Comparison of ENCODE assay signal across 10 cellular contexts in genomic region chr17:81567191-81567590, GRCh38. TPM values are rescaled to one million over a fixed set of nuclear protein-coding genes. Genes with fewer than 3 reads are reported as not detected.
DNase-seq lines count a peak whose midpoint lies in the region; ATAC-seq and TF ChIP-seq lines count a peak whose summit lies in the region.
"Had no signal": no experiment of that assay in that cellular context is flagged by ENCODE, and none has a peak within 500 bp of the region (broad histone marks: within the 10 kb centered on the region; RNA-seq: fewer than 3 reads in every experiment).

No MANE protein-coding gene starts in this region.

- no peaks in the 10 kb centered on the region for H3K27me3 ChIP-seq in mammary epithelial cell (ENCODE audit: insufficient read depth, low read length)
- H3K27me3 ChIP-seq in tibial artery, result no peaks in the 10 kb centered on the region
- no peaks in the 10 kb centered on the region for H3K27me3 ChIP-seq in CD4-positive, alpha-beta memory T cell (ENCODE audit: insufficient read depth, low read length)
- H3K27me3 ChIP-seq: neural progenitor cell had no signal

- peak; percentile 64 for DNase-seq in DMS53 (lab: John Stamatoyannopoulos, UW)
- no peak for DNase-seq in DMS53 treated with DMSO at 0.1 percent for 48 hours (lab: John Stamatoyannopoulos, UW; ENCODE audit: unreplicated experiment)
- no peak for DNase-seq in mammary epithelial cell
- no peak for DNase-seq in tibial artery
- DNase-seq in CD4-positive, alpha-beta memory T cell, result no peak
- DNase-seq: cerebellar nuclear complex had no signal

- H3K4me1 ChIP-seq in mammary epithelial cell (ENCODE audit: insufficient read depth, low read length) (peaks cover 33% of the 10 kb centered on the region), mesodermal cell (ENCODE audit: control insufficient read depth, insufficient read depth, low read length, poor library complexity, severe bottlenecking) (peaks cover 55% of the 10 kb centered on the region), tibial artery (peaks cover 0 to 71% (median 49%) of the 10 kb centered on the region in 4 donors)
- no peaks in the 10 kb centered on the region for H3K4me1 ChIP-seq in CD4-positive, alpha-beta memory T cell (ENCODE audit: insufficient read depth, low read length)
- H3K4me1 ChIP-seq: neural progenitor cell had no signal

- H3K36me3 ChIP-seq in mammary epithelial cell (ENCODE audit: insufficient read depth, low read length) (peaks cover 34% of the 10 kb centered on the region), mesodermal cell (ENCODE audit: control insufficient read depth, insufficient read depth, low read length) (peaks cover 86% of the 10 kb centered on the region), tibial artery (peaks cover 54 to 82% (median 65%) of the 10 kb centered on the region in 3 donors)
- H3K36me3 ChIP-seq in CD4-positive, alpha-beta memory T cell (ENCODE audit: insufficient read depth, low read length), result peaks cover 79% of the 10 kb centered on the region
- H3K36me3 ChIP-seq: neural progenitor cell had no signal

- H3K36me3 Mint-ChIP-seq in CD4-positive, alpha-beta memory T cell, result peaks cover 31 to 75% of the 10 kb centered on the region in 2 donors

- peaks cover 0 to 2% (median 0%) of the 10 kb centered on the region in 4 donors for H3K4me1 Mint-ChIP-seq in CD4-positive, alpha-beta memory T cell
- H3K4me1 Mint-ChIP-seq: neural progenitor cell had no signal

- H3K4me2 ChIP-seq in mammary epithelial cell (ENCODE audit: insufficient read depth, low read depth, low read length), result peak overlapping the region; percentile 72
- H3K4me2 ChIP-seq: neural progenitor cell had no signal

- TF ChIP-seq CTCF in mammary epithelial cell (conservative IDR thresholded peaks at IDR 0.05 in 1 of 2, IDR thresholded peaks at IDR 0.05 in 1 of 2; ENCODE audit: extremely low read depth in 1 of 2, insufficient read depth in 1 of 2, low read depth in 1 of 2, low read length in 2 of 2) (no peak), tibial artery (IDR thresholded peaks at IDR 0.05) (no peak)

- intact Hi-C loops in mammary epithelial cell (cut with micrococcal nuclease), result loop anchor here (2.0 to 5.0 kb wide), 2 partner anchors 14 to 35 kb away; partner anchors contain the start of gene FAAP100
- intact Hi-C loops in tibial artery (cut with DNase I; ENCODE audit: low total_unique reads), result no loop called here
- intact Hi-C loops in CD4-positive, alpha-beta memory T cell (cut with micrococcal nuclease), result no loop called here

- H3K9me3 ChIP-seq in mammary epithelial cell (replicated peaks; ENCODE audit: insufficient read depth, low read length) (no peaks in the 10 kb centered on the region), mesodermal cell (ENCODE audit: control insufficient read depth, low read length) (no peaks in the 10 kb centered on the region), tibial artery (no peaks in the 10 kb centered on the region)
- no peaks in the 10 kb centered on the region for H3K9me3 ChIP-seq in CD4-positive, alpha-beta memory T cell (ENCODE audit: control insufficient read depth in 1 of 2, low read length in 2 of 2)

- no TSS peak for BruUV-seq in mammary epithelial cell (replicated peaks; lab: Mats Ljungman, UMichigan)

- in situ Hi-C loops in mammary epithelial cell (cut with MboI; ENCODE audit: low sequenced_read_pairs in 2 of 2), result no loop called here

- H3K4me3 Mint-ChIP-seq in CD4-positive, alpha-beta memory T cell, result no peak overlapping the region
- H3K4me3 Mint-ChIP-seq: neural progenitor cell had no signal

- no peak for ATAC-seq in HG02852 (IDR thresholded peaks at IDR 0.05; ENCODE audit: unreplicated experiment)
- no peak for ATAC-seq in GM18907 (IDR thresholded peaks at IDR 0.05; ENCODE audit: unreplicated experiment)

- CTCF ChIA-PET in mammary epithelial cell (lab: Charles Lee; ENCODE audit: low non-redundant PET), result interaction anchor here (0.6 kb wide), 1 partner anchor 11 kb away, joined by 3 read pairs; no protein-coding TSS in a partner anchor
- CTCF ChIA-PET in CD4-positive, alpha-beta memory T cell (lab: Charles Lee; ENCODE audit: partially characterized antibody), result interaction anchor here (0.9 kb wide), 1 partner anchor 33 kb away, joined by 3 read pairs; no protein-coding TSS in a partner anchor

- H3K9me3 Mint-ChIP-seq in CD4-positive, alpha-beta memory T cell, result no peaks in the 10 kb centered on the region
- H3K9me3 Mint-ChIP-seq: neural progenitor cell had no signal

- no peaks in the 10 kb centered on the region for H4K20me1 ChIP-seq in mammary epithelial cell (ENCODE audit: insufficient read depth, low read length)

- WGBS in mammary epithelial cell (ENCODE audit: low coverage, missing lambda C conversion rate), result 42% methylated on average over 3 of the region's 4 CpGs
- 98 to 100% methylated on average over 3 to 4 of the region's 4 CpGs for WGBS in mesodermal cell (ENCODE audit: insufficient coverage in 2 of 2), 2 experiments

- peak overlapping the region in 1 of 3 experiments; percentile 10 for H3K4me3 ChIP-seq in mammary epithelial cell (replicated peaks in 1 of 3; ENCODE audit: insufficient read depth in 1 of 3, low read depth in 2 of 3, low read length in 3 of 3)
- no peak overlapping the region for H3K4me3 ChIP-seq in mesodermal cell (ENCODE audit: extremely low read depth, insufficient read depth, low read length, poor library complexity, severe bottlenecking)
- H3K4me3 ChIP-seq in tibial artery, result peak overlapping the region; percentile 32 to 43
- H3K4me3 ChIP-seq in CD4-positive, alpha-beta memory T cell (ENCODE audit: low read length in 2 of 2), result no peak overlapping the region
- H3K4me3 ChIP-seq: neural progenitor cell had no signal

- H2AFZ ChIP-seq in mammary epithelial cell (ENCODE audit: low read depth, low read length), result no peak overlapping the region
- H2AFZ ChIP-seq: neural progenitor cell had no signal

- H3K27ac ChIP-seq in mammary epithelial cell (ENCODE audit: insufficient read depth, low read depth, low read length), result peak overlapping the region; percentile 8
- peak overlapping the region; percentile 99 for H3K27ac ChIP-seq in mesodermal cell (ENCODE audit: low read depth, low read length, severe bottlenecking)
- peak overlapping the region; percentile 70 to 79 for H3K27ac ChIP-seq in tibial artery
- no peak overlapping the region for H3K27ac ChIP-seq in CD4-positive, alpha-beta memory T cell (ENCODE audit: low read depth, low read length)
- H3K27ac ChIP-seq: neural progenitor cell had no signal

- dilution Hi-C loops in mammary epithelial cell (cut with HindIII; ENCODE audit: low sequenced_read_pairs), result loop anchor here (5.0 kb wide), 2 partner anchors 55 kb away; partner anchors contain the start of gene ACTG1

- POLR2A ChIA-PET in CD4-positive, alpha-beta memory T cell (lab: Charles Lee; ENCODE audit: partially characterized antibody), result interaction anchor here (1.3 to 1.4 kb wide), 2 partner anchors 15 to 51 kb away, joined by 4 to 6 read pairs; partner anchors contain the start of gene FAAP100

- H3K79me2 ChIP-seq in mammary epithelial cell (ENCODE audit: insufficient read depth, low read length), result peaks cover 12% of the 10 kb centered on the region

- H3K27me3 Mint-ChIP-seq in CD4-positive, alpha-beta memory T cell, result no peaks in the 10 kb centered on the region

- no peak overlapping the region for H3K9ac ChIP-seq in mammary epithelial cell (ENCODE audit: insufficient read depth, low read length)
- H3K9ac ChIP-seq: neural progenitor cell had no signal

- no peak overlapping the region for H3K27ac Mint-ChIP-seq in CD4-positive, alpha-beta memory T cell
- H3K27ac Mint-ChIP-seq: neural progenitor cell had no signal

RNA-seq across cellular contexts. Expression of gene FAAP100, which starts 15.0 kb away (rescaled TPM):
- total RNA-seq in mammary epithelial cell, result 10 to 100 TPM; 23.5 to 26.6 TPM
- polyA plus RNA-seq in mammary epithelial cell, result 14.6 TPM
- polyA minus RNA-seq in mammary epithelial cell, result 37.0 TPM
- polyA plus RNA-seq in mesodermal cell (2013, experiment 1 of 2), result 19.1 TPM
- polyA plus RNA-seq in mesodermal cell (2013, experiment 2 of 2), result 15.6 TPM
- total RNA-seq in CD4-positive, alpha-beta memory T cell, result 10 to 100 TPM; 51.0 to 56.0 TPM
- polyA plus RNA-seq in CD4-positive, alpha-beta memory T cell, result 10 to 100 TPM in 1 of 2 donors, 1 to 10 TPM in 1; 8.5 to 16.8 TPM

RNA-seq across cellular contexts. Expression of gene FSCN2, which starts 39.0 kb away (rescaled TPM):
- under 1 TPM; 0.47 to 0.83 TPM for total RNA-seq in mammary epithelial cell
- 0.03 TPM for polyA plus RNA-seq in mammary epithelial cell
- not detected for polyA minus RNA-seq in mammary epithelial cell
- 0.29 TPM for polyA plus RNA-seq in mesodermal cell (2013, experiment 1 of 2)
- 0.20 TPM for polyA plus RNA-seq in mesodermal cell (2013, experiment 2 of 2)
- 1 to 10 TPM in 1 of 2 experiments, under 1 TPM in 1; 0.75 to 1.0 TPM for total RNA-seq in CD4-positive, alpha-beta memory T cell
- under 1 TPM in 1 of 2 donors, not detected in 1; 0.20 TPM for polyA plus RNA-seq in CD4-positive, alpha-beta memory T cell

RNA-seq across cellular contexts. Expression of gene ACTG1, which starts 54.6 kb away (rescaled TPM):
- over 10,000 TPM in 1 of 2 donors, 1,000 to 10,000 TPM in 1; 3,950 to 24,255 TPM for total RNA-seq in mammary epithelial cell
- polyA plus RNA-seq in mammary epithelial cell, result 8,707 TPM
- polyA minus RNA-seq in mammary epithelial cell, result 4,992 TPM
- polyA plus RNA-seq in mesodermal cell (2013, experiment 1 of 2), result 2,748 TPM
- polyA plus RNA-seq in mesodermal cell (2013, experiment 2 of 2), result 2,271 TPM
- total RNA-seq in CD4-positive, alpha-beta memory T cell, result 1,000 to 10,000 TPM; 1,031 to 1,038 TPM
- polyA plus RNA-seq in CD4-positive, alpha-beta memory T cell, result 1,000 to 10,000 TPM; 1,338 to 1,651 TPM

Comparison
In these comparisons a context has a peak if more than half of its experiments do, and no peak if none do; other contexts are left out.
1. H3K4me3 ChIP-seq: peak in tibial artery (2 of 2); none in mesodermal cell (single experiment) and CD4-positive, alpha-beta memory T cell (0 of 2).